ENCODE assay signal across 9 cellular contexts in genomic region chr19:37007587-37008220, GRCh38.
DNase-seq lines count a peak whose midpoint lies in the region; ATAC-seq, FAIRE-seq and TF ChIP-seq lines count a peak whose summit lies in the region.
"Had no signal": no experiment of that assay in that cellular context is flagged by ENCODE, and none has a peak within 500 bp of the region (broad histone marks: within the 10 kb centered on the region; RNA-seq: fewer than 3 reads in every experiment).

No MANE protein-coding gene starts in this region.

- H3K56ac ChIP-seq in mesendoderm (ENCODE audit: low read length): no peak overlapping the region

- ATAC-seq in lung (ENCODE audit: insufficient read depth, low FRiP score): no peak

- no peak for TF ChIP-seq CTCF in 22Rv1 (IDR thresholded peaks at IDR 0.05)
- TF ChIP-seq CTCF in astrocyte (IDR thresholded peaks at IDR 0.05; ENCODE audit: insufficient read depth, low read depth, low read length): no peak
- TF ChIP-seq CTCF in lung (IDR thresholded peaks at IDR 0.05; ENCODE audit: control extremely low read depth, extremely low read depth): no peak
- TF ChIP-seq CTCF in OCI-LY7 (conservative IDR thresholded peaks at IDR 0.05; ENCODE audit: low read length): no peak

- H3K18ac ChIP-seq in mesendoderm (ENCODE audit: low read length): no peak overlapping the region

- intact Hi-C loops in OCI-LY7 (cut with micrococcal nuclease; ENCODE audit: unreplicated experiment): no loop called here

- H3K9ac ChIP-seq in astrocyte (ENCODE audit: low read length): no peak overlapping the region
- no peak overlapping the region for H3K9ac ChIP-seq in mesendoderm (ENCODE audit: low read length)

- H4K8ac ChIP-seq in mesendoderm (ENCODE audit: low read depth, low read length): no peak overlapping the region

- H3K4me3 Mint-ChIP-seq in astrocyte (ENCODE audit: unreplicated experiment): no peak overlapping the region

- no peaks in the 10 kb centered on the region for H3K27me3 Mint-ChIP-seq in astrocyte (ENCODE audit: low read depth, unreplicated experiment)

- no peaks in the 10 kb centered on the region for H4K20me1 ChIP-seq in astrocyte (ENCODE audit: insufficient read depth, low read length)
- no peaks in the 10 kb centered on the region for H4K20me1 ChIP-seq in OCI-LY7 (ENCODE audit: insufficient read depth, low read length)

- H2AK5ac ChIP-seq in mesendoderm (ENCODE audit: low read length): no peak overlapping the region

- POLR2A ChIA-PET in OCI-LY7 (lab: Charles Lee): interaction anchor here (0.5 kb wide), 1 partner anchor 652 kb away, joined by 3 read pairs; no protein-coding TSS in a partner anchor

- FAIRE-seq in astrocyte (lab: Jason Lieb, UNC): no peak

- H3K4me3 ChIP-seq in astrocyte (ENCODE audit: insufficient read depth, low read depth, low read length): peak overlapping the region; percentile 23
- H3K4me3 ChIP-seq in lung: peak overlapping the region; percentile 39
- no peak overlapping the region for H3K4me3 ChIP-seq in OCI-LY7 (ENCODE audit: low read depth, low read length, poor library complexity, severe bottlenecking)
- no peak overlapping the region for H3K4me3 ChIP-seq in mesendoderm (ENCODE audit: low read length)

- peaks cover 2% of the 10 kb centered on the region for H3K36me3 Mint-ChIP-seq in astrocyte (ENCODE audit: low read depth, unreplicated experiment)

- peak overlapping the region; percentile 60 for H2AFZ ChIP-seq in astrocyte (ENCODE audit: low read depth, low read length)
- no peak overlapping the region for H2AFZ ChIP-seq in OCI-LY7 (ENCODE audit: low read length)

- H3K36me3 ChIP-seq in astrocyte (ENCODE audit: insufficient read depth, low read length) (no peaks in the 10 kb centered on the region), lung (ENCODE audit: control insufficient read depth in 2 of 2, insufficient read depth in 2 of 2, low read length in 2 of 2) (no peaks in the 10 kb centered on the region), OCI-LY7 (ENCODE audit: insufficient read depth, low read length) (no peaks in the 10 kb centered on the region), mesendoderm (ENCODE audit: control insufficient read depth, insufficient read depth, low read length) (no peaks in the 10 kb centered on the region)

- no peak overlapping the region for H3K23ac ChIP-seq in mesendoderm (ENCODE audit: low read length)

- H2BK5ac ChIP-seq in mesendoderm (ENCODE audit: low read length): no peak overlapping the region

- peaks cover 28% of the 10 kb centered on the region for H3K9me3 ChIP-seq in astrocyte (ENCODE audit: insufficient read depth, low read depth, low read length)
- peaks cover 0 to 57% of the 10 kb centered on the region in 2 donors for H3K9me3 ChIP-seq in lung (ENCODE audit: control insufficient read depth in 2 of 2, insufficient read depth in 1 of 2, low read length in 1 of 2)
- H3K9me3 ChIP-seq in OCI-LY7 (ENCODE audit: low read length): no peaks in the 10 kb centered on the region

- no peak overlapping the region for H4K5ac ChIP-seq in mesendoderm (ENCODE audit: low read length)

- no peaks in the 10 kb centered on the region for H3K9me2 ChIP-seq in OCI-LY7 (ENCODE audit: insufficient read depth, low read length)

- DNase-seq in NCI-H510A (lab: John Stamatoyannopoulos, UW) (peak; percentile 48), astrocyte (ENCODE audit: low read depth) (peak; percentile 37), lung (ENCODE audit: low spot score) (peak; percentile 41), OCI-LY7 (ENCODE audit: low spot score) (no peak), mesendoderm (no peak)
- DNase-seq in stimulated activated CD8-positive, alpha-beta memory T cell treated with anti-CD3 and anti-CD28 coated beads, Interleukin-2, amount 100 ng/mL, for 48 hours (ENCODE audit: low read depth in 2 of 2): peak; percentile 1 to 14
- DNase-seq in effector CD8-positive, alpha-beta T cell (lab: John Stamatoyannopoulos, UW): no peak
- DNase-seq: DND-41 had no signal

- H3K4me1 ChIP-seq in astrocyte (ENCODE audit: insufficient read depth, low read length) (no peaks in the 10 kb centered on the region), lung (ENCODE audit: control insufficient read depth in 2 of 2, insufficient read depth in 2 of 2, low read length in 2 of 2) (no peaks in the 10 kb centered on the region), OCI-LY7 (ENCODE audit: insufficient read depth, low read length, poor library complexity, severe bottlenecking) (no peaks in the 10 kb centered on the region), mesendoderm (ENCODE audit: control insufficient read depth, low read depth, low read length) (no peaks in the 10 kb centered on the region)

- H2BK120ac ChIP-seq in mesendoderm (ENCODE audit: low read depth, low read length): no peak overlapping the region

- peak overlapping the region; percentile 13; the same call in 1 of the 2 replicates for H3K27ac ChIP-seq in 22Rv1
- H3K27ac ChIP-seq in astrocyte (ENCODE audit: low read depth, low read length): no peak overlapping the region
- H3K27ac ChIP-seq in lung (ENCODE audit: low read depth in 1 of 2, low read length in 1 of 2): peak overlapping the region in 1 of 2 donors; percentile 12
- H3K27ac ChIP-seq in OCI-LY7 (ENCODE audit: low read depth, low read length, poor library complexity, severe bottlenecking): no peak overlapping the region
- no peak overlapping the region for H3K27ac ChIP-seq in mesendoderm (ENCODE audit: low read depth, low read length)

- BruUV-seq in OCI-LY7 (replicated peaks; lab: Mats Ljungman, UMichigan): no TSS peak

- H3K9me3 Mint-ChIP-seq in astrocyte (ENCODE audit: unreplicated experiment): peaks cover 28% of the 10 kb centered on the region

- no peaks in the 10 kb centered on the region for H3K79me1 ChIP-seq in mesendoderm (ENCODE audit: low read length)

- 21 to 26% methylated on average over 48 of the region's 48 CpGs for WGBS in lung, 2 donors
- no CpG with 5 or more reads among the region's 48 CpGs for WGBS in mesendoderm (ENCODE audit: extremely low coverage, insufficient coverage, low lambda C conversion rate)

- no peak overlapping the region for H3K4ac ChIP-seq in mesendoderm (ENCODE audit: low read depth, low read length)

- H3K27ac Mint-ChIP-seq in astrocyte (ENCODE audit: unreplicated experiment): no peak overlapping the region

- H3K79me2 ChIP-seq in astrocyte (ENCODE audit: insufficient read depth, low read length) (no peaks in the 10 kb centered on the region), OCI-LY7 (ENCODE audit: insufficient read depth, low read depth, low read length) (no peaks in the 10 kb centered on the region), mesendoderm (ENCODE audit: control insufficient read depth, insufficient read depth, low read length) (no peaks in the 10 kb centered on the region)

- H2BK15ac ChIP-seq in mesendoderm (replicated peaks; ENCODE audit: low read depth): no peak overlapping the region

- H3K4me1 Mint-ChIP-seq in astrocyte (ENCODE audit: low read depth, unreplicated experiment): no peaks in the 10 kb centered on the region

- H3K27me3 ChIP-seq in astrocyte (ENCODE audit: insufficient read depth, low read length) (no peaks in the 10 kb centered on the region), lung (ENCODE audit: control insufficient read depth, insufficient read depth) (no peaks in the 10 kb centered on the region), mesendoderm (ENCODE audit: insufficient read depth, low read length, poor library complexity) (no peaks in the 10 kb centered on the region)

- CTCF ChIA-PET in OCI-LY7 (lab: Charles Lee; ENCODE audit: unreplicated experiment): no interaction called here

- H3K4me2 ChIP-seq in astrocyte (ENCODE audit: low read length) (peak overlapping the region; percentile 65), OCI-LY7 (ENCODE audit: low read length) (no peak overlapping the region), mesendoderm (ENCODE audit: low read length) (no peak overlapping the region)

Comparison
In these comparisons a context has a peak if more than half of its experiments do, and no peak if none do; other contexts are left out.
1. DNase-seq: peak in NCI-H510A (single experiment), astrocyte (single experiment), lung (single experiment) and stimulated activated CD8-positive, alpha-beta memory T cell treated with anti-CD3 and anti-CD28 coated beads, Interleukin-2, amount 100 ng/mL, for 48 hours (2 of 2); none in effector CD8-positive, alpha-beta T cell (single experiment), OCI-LY7 (single experiment) and mesendoderm (single experiment).
2. H3K4me3 ChIP-seq: peak in astrocyte (single experiment) and lung (single experiment); none in OCI-LY7 (single experiment) and mesendoderm (single experiment).